1 cellular context compared by ENCODE assay signal in the genomic region with DNA sequence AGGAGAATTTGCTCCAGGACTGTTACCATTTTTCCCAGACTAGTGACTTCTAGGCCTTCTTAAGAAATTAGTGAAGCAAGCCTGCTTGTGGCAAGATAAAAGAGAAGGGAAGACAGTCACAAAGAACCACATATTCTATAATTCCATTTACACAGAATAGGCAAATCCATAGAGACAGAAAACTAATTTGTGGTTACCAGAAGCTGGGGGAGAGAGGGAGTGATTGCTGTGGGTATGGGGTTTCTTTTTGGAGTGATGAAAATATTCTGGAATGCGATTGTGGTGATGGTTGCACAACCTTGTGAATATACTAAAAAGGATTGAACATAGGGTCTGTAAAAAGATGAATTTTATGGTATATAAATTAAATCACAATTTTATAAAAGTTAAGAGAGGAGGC.
TF ChIP-seq lines count a peak whose summit lies in the region.

No MANE protein-coding gene starts in this region.

TF ChIP-seq in WTC11, 78 proteins besides CTCF, POLR2A, EP300 and RAD21 (continued from another document):
- TF ChIP-seq, protein P1, sequence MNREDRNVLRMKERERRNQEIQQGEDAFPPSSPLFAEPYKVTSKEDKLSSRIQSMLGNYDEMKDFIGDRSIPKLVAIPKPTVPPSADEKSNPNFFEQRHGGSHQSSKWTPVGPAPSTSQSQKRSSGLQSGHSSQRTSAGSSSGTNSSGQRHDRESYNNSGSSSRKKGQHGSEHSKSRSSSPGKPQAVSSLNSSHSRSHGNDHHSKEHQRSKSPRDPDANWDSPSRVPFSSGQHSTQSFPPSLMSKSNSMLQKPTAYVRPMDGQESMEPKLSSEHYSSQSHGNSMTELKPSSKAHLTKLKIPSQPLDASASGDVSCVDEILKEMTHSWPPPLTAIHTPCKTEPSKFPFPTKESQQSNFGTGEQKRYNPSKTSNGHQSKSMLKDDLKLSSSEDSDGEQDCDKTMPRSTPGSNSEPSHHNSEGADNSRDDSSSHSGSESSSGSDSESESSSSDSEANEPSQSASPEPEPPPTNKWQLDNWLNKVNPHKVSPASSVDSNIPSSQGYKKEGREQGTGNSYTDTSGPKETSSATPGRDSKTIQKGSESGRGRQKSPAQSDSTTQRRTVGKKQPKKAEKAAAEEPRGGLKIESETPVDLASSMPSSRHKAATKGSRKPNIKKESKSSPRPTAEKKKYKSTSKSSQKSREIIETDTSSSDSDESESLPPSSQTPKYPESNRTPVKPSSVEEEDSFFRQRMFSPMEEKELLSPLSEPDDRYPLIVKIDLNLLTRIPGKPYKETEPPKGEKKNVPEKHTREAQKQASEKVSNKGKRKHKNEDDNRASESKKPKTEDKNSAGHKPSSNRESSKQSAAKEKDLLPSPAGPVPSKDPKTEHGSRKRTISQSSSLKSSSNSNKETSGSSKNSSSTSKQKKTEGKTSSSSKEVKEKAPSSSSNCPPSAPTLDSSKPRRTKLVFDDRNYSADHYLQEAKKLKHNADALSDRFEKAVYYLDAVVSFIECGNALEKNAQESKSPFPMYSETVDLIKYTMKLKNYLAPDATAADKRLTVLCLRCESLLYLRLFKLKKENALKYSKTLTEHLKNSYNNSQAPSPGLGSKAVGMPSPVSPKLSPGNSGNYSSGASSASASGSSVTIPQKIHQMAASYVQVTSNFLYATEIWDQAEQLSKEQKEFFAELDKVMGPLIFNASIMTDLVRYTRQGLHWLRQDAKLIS (CRISPR knock-in tag; IDR thresholded peaks at IDR 0.05; ENCODE audit: borderline replicate concordance) = no peak
- TF ChIP-seq FOXJ3 (CRISPR knock-in tag; IDR thresholded peaks at IDR 0.05; ENCODE audit: borderline replicate concordance) (no peak), ETV6 (CRISPR knock-in tag; IDR thresholded peaks at IDR 0.05) (no peak), EMX1 (CRISPR knock-in tag; IDR thresholded peaks at IDR 0.05) (no peak), ZNF138 (CRISPR knock-in tag; conservative IDR thresholded peaks at IDR 0.05) (no peak)
- TF ChIP-seq, protein P2, sequence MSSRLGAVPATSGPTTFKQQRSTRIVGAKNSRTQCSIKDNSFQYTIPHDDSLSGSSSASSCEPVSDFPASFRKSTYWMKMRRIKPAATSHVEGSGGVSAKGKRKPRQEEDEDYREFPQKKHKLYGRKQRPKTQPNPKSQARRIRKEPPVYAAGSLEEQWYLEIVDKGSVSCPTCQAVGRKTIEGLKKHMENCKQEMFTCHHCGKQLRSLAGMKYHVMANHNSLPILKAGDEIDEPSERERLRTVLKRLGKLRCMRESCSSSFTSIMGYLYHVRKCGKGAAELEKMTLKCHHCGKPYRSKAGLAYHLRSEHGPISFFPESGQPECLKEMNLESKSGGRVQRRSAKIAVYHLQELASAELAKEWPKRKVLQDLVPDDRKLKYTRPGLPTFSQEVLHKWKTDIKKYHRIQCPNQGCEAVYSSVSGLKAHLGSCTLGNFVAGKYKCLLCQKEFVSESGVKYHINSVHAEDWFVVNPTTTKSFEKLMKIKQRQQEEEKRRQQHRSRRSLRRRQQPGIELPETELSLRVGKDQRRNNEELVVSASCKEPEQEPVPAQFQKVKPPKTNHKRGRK (CRISPR knock-in tag; IDR thresholded peaks at IDR 0.05; ENCODE audit: borderline replicate concordance) = no peak
